In genomic region chr17:60229189-60229802, GRCh38 we compare ENCODE assay signal across 10 cellular contexts.
A peak's percentile ranks its signal among the peaks of the same experiment; 100 is the strongest.
DNase-seq lines count a peak whose midpoint lies in the region; ATAC-seq and TF ChIP-seq lines count a peak whose summit lies in the region.
"Had no signal": no experiment of that assay in that cellular context is flagged by ENCODE, and none has a peak within 500 bp of the region (broad histone marks: within the 10 kb centered on the region; RNA-seq: fewer than 3 reads in every experiment).

No MANE protein-coding gene starts in this region.

- ATAC-seq in SK-N-SH treated with all-trans-retinoic acid at 6 μM for 48 hours, result peak; percentile 38
- ATAC-seq in upper lobe of left lung (ENCODE audit: low FRiP score in 2 of 2), result no peak
- no peak for ATAC-seq in GM19351 (IDR thresholded peaks at IDR 0.05; ENCODE audit: unreplicated experiment)

- H3K9me3 ChIP-seq in mesenchymal stem cell (ENCODE audit: control insufficient read depth, low read length) (no peaks in the 10 kb centered on the region), upper lobe of left lung (no peaks in the 10 kb centered on the region)
- H3K9me3 ChIP-seq: colonic mucosa had no signal

- H2BK120ac ChIP-seq in mesendoderm (ENCODE audit: low read depth, low read length) (no peak overlapping the region), mesenchymal stem cell (ENCODE audit: low read depth, low read length) (no peak overlapping the region)

- WGBS in mesendoderm (ENCODE audit: extremely low coverage, insufficient coverage, low lambda C conversion rate), result 100% methylated on average over 1 of the region's 3 CpGs
- WGBS in mesenchymal stem cell, result no CpG with 5 or more reads among the region's 3 CpGs
- WGBS in upper lobe of left lung, 2 donors, result 95 to 98% methylated on average over 3 of the region's 3 CpGs

- H3K36me3 ChIP-seq in mesendoderm (ENCODE audit: control insufficient read depth, insufficient read depth, low read length), result no peaks in the 10 kb centered on the region
- peaks cover 5 to 25% of the 10 kb centered on the region in 2 experiments for H3K36me3 ChIP-seq in mesenchymal stem cell (ENCODE audit: control insufficient read depth in 1 of 2, insufficient read depth in 2 of 2, low read depth in 1 of 2, low read length in 2 of 2)
- peaks cover 4 to 31% (median 16%) of the 10 kb centered on the region in 4 donors for H3K36me3 ChIP-seq in upper lobe of left lung
- H3K36me3 ChIP-seq: colonic mucosa had no signal

- no peak for TF ChIP-seq EP300 in Ishikawa (IDR thresholded peaks at IDR 0.05; ENCODE audit: borderline replicate concordance)
- no peak for TF ChIP-seq EP300 in upper lobe of left lung (IDR thresholded peaks at IDR 0.05)

- H3K4me2 ChIP-seq in mesendoderm (ENCODE audit: low read length) (no peak overlapping the region), mesenchymal stem cell (ENCODE audit: low read length, poor library complexity, severe bottlenecking) (no peak overlapping the region)

- H4K91ac ChIP-seq in mesenchymal stem cell (ENCODE audit: low read length), result no peak overlapping the region

- H3K27ac ChIP-seq in mesendoderm (ENCODE audit: low read depth, low read length) (no peak overlapping the region), mesenchymal stem cell (ENCODE audit: low read length, poor library complexity, severe bottlenecking) (no peak overlapping the region), upper lobe of left lung (no peak overlapping the region)
- H3K27ac ChIP-seq: colonic mucosa had no signal

- no peak for TF ChIP-seq POLR2A in upper lobe of left lung (IDR thresholded peaks at IDR 0.05)

- H3K9ac ChIP-seq in mesendoderm (ENCODE audit: low read length), result no peak overlapping the region
- H3K9ac ChIP-seq in mesenchymal stem cell (ENCODE audit: low read length), result no peak overlapping the region

- H3K79me2 ChIP-seq in mesendoderm (ENCODE audit: control insufficient read depth, insufficient read depth, low read length), result no peaks in the 10 kb centered on the region

- H3K79me1 ChIP-seq in mesendoderm (ENCODE audit: low read length) (no peaks in the 10 kb centered on the region), mesenchymal stem cell (replicated peaks; ENCODE audit: low read length, poor library complexity, severe bottlenecking) (peaks cover 7% of the 10 kb centered on the region)

- H3K23ac ChIP-seq in mesendoderm (ENCODE audit: low read length) (no peak overlapping the region), mesenchymal stem cell (ENCODE audit: low read length in 2 of 2) (no peak overlapping the region)

- TF ChIP-seq RAD21 in Ishikawa (IDR thresholded peaks at IDR 0.05; ENCODE audit: low read depth), result peak; percentile 27; the same call in 1 of the 2 replicates

- H4K8ac ChIP-seq in mesendoderm (ENCODE audit: low read depth, low read length), result no peak overlapping the region
- no peak overlapping the region for H4K8ac ChIP-seq in mesenchymal stem cell (ENCODE audit: low read length)

- no peak overlapping the region for H2BK12ac ChIP-seq in mesenchymal stem cell (ENCODE audit: low read length in 2 of 2)

- H3K14ac ChIP-seq in mesenchymal stem cell (ENCODE audit: low read length in 2 of 2), result no peak overlapping the region

- no peaks in the 10 kb centered on the region for H3K27me3 ChIP-seq in mesendoderm (ENCODE audit: insufficient read depth, low read length, poor library complexity)
- no peaks in the 10 kb centered on the region for H3K27me3 ChIP-seq in mesenchymal stem cell (ENCODE audit: control insufficient read depth in 1 of 2, insufficient read depth in 1 of 2, low read length in 2 of 2)
- no peaks in the 10 kb centered on the region for H3K27me3 ChIP-seq in upper lobe of left lung
- H3K27me3 ChIP-seq: colonic mucosa had no signal

- no peak overlapping the region for H3K56ac ChIP-seq in mesendoderm (ENCODE audit: low read length)

- DNase-seq in DMS153 treated with DMSO at 0.1 percent for 48 hours (lab: John Stamatoyannopoulos, UW; ENCODE audit: unreplicated experiment) (peak; percentile 22), DMS153 (lab: John Stamatoyannopoulos, UW) (no peak), mesendoderm (peak; percentile 7), mesenchymal stem cell (no peak), upper lobe of left lung (no peak)
- DNase-seq: colonic mucosa, MV-4-11 had no signal

- H2AFZ ChIP-seq in mesenchymal stem cell (ENCODE audit: low read depth, low read length), result no peak overlapping the region

- no peak overlapping the region for H3K4me3 ChIP-seq in mesendoderm (ENCODE audit: low read length)
- no peak overlapping the region for H3K4me3 ChIP-seq in mesenchymal stem cell (ENCODE audit: insufficient read depth in 1 of 2, low read depth in 1 of 2, low read length in 2 of 2)
- no peak overlapping the region for H3K4me3 ChIP-seq in upper lobe of left lung
- H3K4me3 ChIP-seq: colonic mucosa had no signal

- H4K5ac ChIP-seq in mesendoderm (ENCODE audit: low read length), result no peak overlapping the region

- no peak for TF ChIP-seq CTCF in upper lobe of left lung (IDR thresholded peaks at IDR 0.05)

- H2BK5ac ChIP-seq in mesendoderm (ENCODE audit: low read length) (no peak overlapping the region), mesenchymal stem cell (ENCODE audit: low read depth, low read length, poor library complexity, severe bottlenecking) (no peak overlapping the region)

- H2AK5ac ChIP-seq in mesendoderm (ENCODE audit: low read length), result no peak overlapping the region
- no peak overlapping the region for H2AK5ac ChIP-seq in mesenchymal stem cell (ENCODE audit: low read length, severe bottlenecking)

- H3K18ac ChIP-seq in mesendoderm (ENCODE audit: low read length) (no peak overlapping the region), mesenchymal stem cell (ENCODE audit: low read depth in 1 of 2, low read length in 2 of 2) (no peak overlapping the region)

- no peaks in the 10 kb centered on the region for H3K4me1 ChIP-seq in mesendoderm (ENCODE audit: control insufficient read depth, low read depth, low read length)
- H3K4me1 ChIP-seq in mesenchymal stem cell (ENCODE audit: control insufficient read depth, insufficient read depth, low read depth, low read length), result peaks cover 2% of the 10 kb centered on the region
- H3K4me1 ChIP-seq in upper lobe of left lung, result no peaks in the 10 kb centered on the region
- H3K4me1 ChIP-seq: colonic mucosa had no signal

- no peak overlapping the region for H2BK15ac ChIP-seq in mesendoderm (replicated peaks; ENCODE audit: low read depth)
- H2BK15ac ChIP-seq in mesenchymal stem cell (ENCODE audit: low read depth, poor library complexity, severe bottlenecking), result no peak overlapping the region

- H3K4ac ChIP-seq in mesendoderm (ENCODE audit: low read depth, low read length) (no peak overlapping the region), mesenchymal stem cell (ENCODE audit: low read depth in 1 of 2, low read length in 2 of 2) (no peak overlapping the region)

TF ChIP-seq in Ishikawa, 13 proteins besides CTCF, POLR2A, EP300 and RAD21 (continues in another document):
- TF ChIP-seq, protein P1, sequence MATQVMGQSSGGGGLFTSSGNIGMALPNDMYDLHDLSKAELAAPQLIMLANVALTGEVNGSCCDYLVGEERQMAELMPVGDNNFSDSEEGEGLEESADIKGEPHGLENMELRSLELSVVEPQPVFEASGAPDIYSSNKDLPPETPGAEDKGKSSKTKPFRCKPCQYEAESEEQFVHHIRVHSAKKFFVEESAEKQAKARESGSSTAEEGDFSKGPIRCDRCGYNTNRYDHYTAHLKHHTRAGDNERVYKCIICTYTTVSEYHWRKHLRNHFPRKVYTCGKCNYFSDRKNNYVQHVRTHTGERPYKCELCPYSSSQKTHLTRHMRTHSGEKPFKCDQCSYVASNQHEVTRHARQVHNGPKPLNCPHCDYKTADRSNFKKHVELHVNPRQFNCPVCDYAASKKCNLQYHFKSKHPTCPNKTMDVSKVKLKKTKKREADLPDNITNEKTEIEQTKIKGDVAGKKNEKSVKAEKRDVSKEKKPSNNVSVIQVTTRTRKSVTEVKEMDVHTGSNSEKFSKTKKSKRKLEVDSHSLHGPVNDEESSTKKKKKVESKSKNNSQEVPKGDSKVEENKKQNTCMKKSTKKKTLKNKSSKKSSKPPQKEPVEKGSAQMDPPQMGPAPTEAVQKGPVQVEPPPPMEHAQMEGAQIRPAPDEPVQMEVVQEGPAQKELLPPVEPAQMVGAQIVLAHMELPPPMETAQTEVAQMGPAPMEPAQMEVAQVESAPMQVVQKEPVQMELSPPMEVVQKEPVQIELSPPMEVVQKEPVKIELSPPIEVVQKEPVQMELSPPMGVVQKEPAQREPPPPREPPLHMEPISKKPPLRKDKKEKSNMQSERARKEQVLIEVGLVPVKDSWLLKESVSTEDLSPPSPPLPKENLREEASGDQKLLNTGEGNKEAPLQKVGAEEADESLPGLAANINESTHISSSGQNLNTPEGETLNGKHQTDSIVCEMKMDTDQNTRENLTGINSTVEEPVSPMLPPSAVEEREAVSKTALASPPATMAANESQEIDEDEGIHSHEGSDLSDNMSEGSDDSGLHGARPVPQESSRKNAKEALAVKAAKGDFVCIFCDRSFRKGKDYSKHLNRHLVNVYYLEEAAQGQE (IDR thresholded peaks at IDR 0.05; ENCODE audit: low read depth), result no peak
- TF ChIP-seq TAF1 (IDR thresholded peaks at IDR 0.05; ENCODE audit: low read depth) (no peak), CEBPB (IDR thresholded peaks at IDR 0.05) (no peak)

TF ChIP-seq in SK-N-SH treated with all-trans-retinoic acid at 6 μM for 48 hours, 23 proteins besides CTCF, POLR2A, EP300 and RAD21 (continues in another document):
- no peak for TF ChIP-seq TSHZ2 (CRISPR knock-in tag; IDR thresholded peaks at IDR 0.05)
- TF ChIP-seq ISL1 (CRISPR knock-in tag; IDR thresholded peaks at IDR 0.05), result no peak
- no peak for TF ChIP-seq GLIS3 (CRISPR knock-in tag; IDR thresholded peaks at IDR 0.05)

Comparison
In these comparisons a context has a peak if more than half of its experiments do, and no peak if none do; other contexts are left out.
1. DNase-seq: peak in DMS153 treated with DMSO at 0.1 percent for 48 hours (single experiment) and mesendoderm (single experiment); none in DMS153 (single experiment), mesenchymal stem cell (single experiment) and upper lobe of left lung (0 of 2).